In the genomic region with DNA sequence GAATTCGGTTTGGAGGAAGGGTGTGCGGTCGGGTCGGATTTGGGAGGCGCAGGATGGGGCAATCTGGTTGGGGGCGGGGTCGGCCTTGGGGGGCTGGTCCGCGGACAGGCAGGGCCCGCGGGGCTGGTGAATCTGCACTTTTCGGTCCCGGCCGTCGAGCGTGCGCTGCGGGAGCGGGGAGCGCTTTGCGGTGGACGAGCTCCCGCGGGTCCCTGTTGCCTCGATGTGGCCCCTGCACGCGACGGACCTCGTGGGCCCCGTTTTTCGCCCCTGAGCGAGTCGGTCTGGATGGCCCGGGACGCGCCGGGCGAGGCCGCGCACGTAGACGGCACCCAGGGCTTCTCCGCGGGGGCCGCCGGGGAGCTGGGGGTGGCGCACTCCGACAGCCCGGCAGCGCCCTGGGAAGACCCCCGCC, we compare ENCODE assay signal across 9 cellular contexts. TPM values are rescaled to one million over a fixed set of nuclear protein-coding genes. Genes with fewer than 3 reads are reported as not detected.
A peak's percentile ranks its signal among the peaks of the same experiment; 100 is the strongest.
DNase-seq lines count a peak whose midpoint lies in the region; ATAC-seq and TF ChIP-seq lines count a peak whose summit lies in the region.
"Had no signal": no experiment of that assay in that cellular context is flagged by ENCODE, and none has a peak within 500 bp of the region (broad histone marks: within the 10 kb centered on the region; RNA-seq: fewer than 3 reads in every experiment).

No MANE protein-coding gene starts in this region.

- TF ChIP-seq EP300 in sigmoid colon (IDR thresholded peaks at IDR 0.05) = no peak

- intact Hi-C loops in heart left ventricle (cut with DNase I) (loop anchor here in 9 of 10 donors (1.0 to 10.0 kb wide), 12 partner anchors 33 to 125 kb away; a partner anchor contains a TSS), sigmoid colon (cut with DNase I) (loop anchor here (2.0 to 5.0 kb wide), 2 partner anchors 25 to 57 kb away; a partner anchor contains a TSS)

- ATAC-seq in activated CD4-positive, CD25-positive, alpha-beta regulatory T cell treated with anti-CD3 and anti-CD28 coated beads, Interleukin-2, amount 50 U/mL, for 24 hours = no peak
- peak in 1 of 4 donors; percentile 17 for ATAC-seq in heart left ventricle
- no peak for ATAC-seq in HG03565 (IDR thresholded peaks at IDR 0.05; ENCODE audit: unreplicated experiment)

- peak; percentile 54 for DNase-seq in activated CD4-positive, CD25-positive, alpha-beta regulatory T cell treated with anti-CD3 and anti-CD28 coated beads, Interleukin-2, amount 50 U/mL, for 72 hours
- DNase-seq in activated naive CD4-positive, alpha-beta T cell treated with anti-CD3 and anti-CD28 coated beads, Interleukin-2, amount 50 U/mL, for 16 hours = peak; percentile 56
- DNase-seq in heart left ventricle (peak in 4 of 5 donors; percentile 54 to 73 (median 64)), sigmoid colon (peak; percentile 85), NCI-H2029 treated with DMSO at 0.1 percent for 48 hours (lab: John Stamatoyannopoulos, UW) (no peak), SIG-M5 (lab: John Stamatoyannopoulos, UW) (no peak)

- WGBS in heart left ventricle, 4 donors = 0 to 1% (median 0%) methylated on average over 18 to 51 of the region's 51 CpGs
- 0% methylated on average over 51 of the region's 51 CpGs for WGBS in sigmoid colon, 2 donors

- peaks cover 0 to 30% (median 22%) of the 10 kb centered on the region in 9 donors for H3K36me3 ChIP-seq in heart left ventricle
- peaks cover 0 to 19% (median 13%) of the 10 kb centered on the region in 4 donors for H3K36me3 ChIP-seq in sigmoid colon

- no peaks in the 10 kb centered on the region for H3K27me3 ChIP-seq in heart left ventricle
- no peaks in the 10 kb centered on the region for H3K27me3 ChIP-seq in sigmoid colon

- TF ChIP-seq CTCF in heart left ventricle (IDR thresholded peaks at IDR 0.05) (no peak), sigmoid colon (IDR thresholded peaks at IDR 0.05) (no peak)

- H3K9me3 ChIP-seq in heart left ventricle (no peaks in the 10 kb centered on the region), sigmoid colon (no peaks in the 10 kb centered on the region)

- TF ChIP-seq POLR2A in heart left ventricle (IDR thresholded peaks at IDR 0.05) (no peak), sigmoid colon (IDR thresholded peaks at IDR 0.05) (no peak)

- H3K27ac ChIP-seq in heart left ventricle (peak overlapping the region; percentile 91 to 100 (median 99)), sigmoid colon (peak overlapping the region; percentile 98 to 99 (median 98))

- peaks cover 9 to 73% (median 46%) of the 10 kb centered on the region in 12 donors for H3K4me1 ChIP-seq in heart left ventricle
- peaks cover 0 to 59% (median 55%) of the 10 kb centered on the region in 4 donors for H3K4me1 ChIP-seq in sigmoid colon

- H3K4me3 ChIP-seq in heart left ventricle = peak overlapping the region; percentile 87 to 100 (median 98)
- peak overlapping the region; percentile 68 to 97 (median 92) for H3K4me3 ChIP-seq in sigmoid colon

RNA-seq across cellular contexts. Expression of a gene that starts 11.8 kb away (rescaled TPM):
- total RNA-seq in heart left ventricle (1 to 10 TPM in 2 of 9 donors, under 1 TPM in 7; 0.11 to 1.6 (median 0.48) TPM), sigmoid colon (under 1 TPM; 0.41 to 0.82 (median 0.63) TPM)
- polyA plus RNA-seq in heart left ventricle (under 1 TPM; 0.21 to 0.23 TPM), sigmoid colon (under 1 TPM; under 0.01 to 0.74 (median 0.46) TPM)
- total RNA-seq: Daoy had no signal

RNA-seq across cellular contexts. Expression of a gene that starts 13.9 kb away (rescaled TPM):
- total RNA-seq in heart left ventricle (under 1 TPM in 1 of 9 donors, not detected in 8; 0.25 TPM), sigmoid colon (under 1 TPM in 1 of 4 donors, not detected in 3; 0.36 TPM)
- polyA plus RNA-seq in heart left ventricle (under 1 TPM in 1 of 2 donors, not detected in 1; 0.34 TPM), sigmoid colon (1 to 10 TPM in 2 of 3 donors, not detected in 1; 1.0 to 1.6 TPM)

RNA-seq across cellular contexts. Expression of a gene that starts 21.0 kb away (rescaled TPM):
- total RNA-seq in heart left ventricle (under 1 TPM in 5 of 9 donors, not detected in 4; 0.32 to 0.81 (median 0.57) TPM), sigmoid colon (1 to 10 TPM in 2 of 4 donors, under 1 TPM in 1, not detected in 1; 0.99 to 1.9 (median 1.8) TPM)
- polyA plus RNA-seq in heart left ventricle (1 to 10 TPM in 1 of 2 donors, under 1 TPM in 1; 0.10 to 1.1 TPM), sigmoid colon (1 to 10 TPM in 1 of 3 donors, under 1 TPM in 1, not detected in 1; 0.69 to 3.3 TPM)

RNA-seq across cellular contexts. Expression of a gene that starts 33.5 kb away (rescaled TPM):
- 10 to 100 TPM; 19.2 to 43.9 (median 28.6) TPM for total RNA-seq in heart left ventricle
- polyA plus RNA-seq in heart left ventricle = 10 to 100 TPM; 22.7 to 29.5 TPM
- 10 to 100 TPM; 17.5 to 59.8 (median 24.4) TPM for total RNA-seq in sigmoid colon
- polyA plus RNA-seq in sigmoid colon = 10 to 100 TPM; 16.9 to 61.3 (median 26.4) TPM

RNA-seq across cellular contexts. Expression of a gene that starts 34.0 kb away (rescaled TPM):
- total RNA-seq in heart left ventricle (10 to 100 TPM; 44.6 to 63.2 (median 46.5) TPM), sigmoid colon (10 to 100 TPM; 40.7 to 57.3 (median 42.8) TPM)
- polyA plus RNA-seq in heart left ventricle (10 to 100 TPM; 80.9 to 89.7 TPM), sigmoid colon (100 to 1,000 TPM; 228 to 255 (median 247) TPM)

Comparison
In these comparisons a context has a peak if more than half of its experiments do, and no peak if none do; other contexts are left out.
1. DNase-seq: peak in activated CD4-positive, CD25-positive, alpha-beta regulatory T cell treated with anti-CD3 and anti-CD28 coated beads, Interleukin-2, amount 50 U/mL, for 72 hours (single experiment), activated naive CD4-positive, alpha-beta T cell treated with anti-CD3 and anti-CD28 coated beads, Interleukin-2, amount 50 U/mL, for 16 hours (single experiment), heart left ventricle (4 of 5) and sigmoid colon (single experiment); none in NCI-H2029 treated with DMSO at 0.1 percent for 48 hours (single experiment) and SIG-M5 (single experiment).